In the genomic region with DNA sequence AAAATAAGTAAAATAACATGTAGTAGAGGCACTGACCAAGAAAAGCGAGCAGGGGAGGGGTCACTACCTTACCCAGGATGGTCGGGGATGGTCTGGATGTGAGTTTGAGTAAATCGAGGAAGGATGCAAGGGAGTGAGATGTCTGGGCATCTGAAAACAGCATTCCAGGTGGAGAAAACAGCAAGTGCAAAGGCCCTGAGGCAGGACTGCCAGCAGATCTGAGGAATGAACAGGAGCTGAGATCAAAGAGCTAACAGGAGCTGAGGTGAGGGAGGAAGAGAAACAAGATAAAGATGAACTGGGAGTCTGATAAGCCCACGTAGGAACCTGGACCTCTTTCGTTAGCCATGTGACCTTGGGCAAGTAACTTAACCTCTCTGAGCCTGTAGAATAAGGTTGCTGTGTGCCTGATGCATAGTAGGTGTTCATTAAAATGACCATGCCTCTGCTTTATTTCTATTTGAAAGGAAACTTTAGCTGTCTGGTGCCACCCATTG, we compare ENCODE assay signal across 27 cellular contexts. TPM values are rescaled to one million over a fixed set of nuclear protein-coding genes. Genes with fewer than 3 reads are reported as not detected.
DNase-seq lines count a peak whose midpoint lies in the region; ATAC-seq, FAIRE-seq and TF ChIP-seq lines count a peak whose summit lies in the region.
"Had no signal": no experiment of that assay in that cellular context is flagged by ENCODE, and none has a peak within 500 bp of the region (broad histone marks: within the 10 kb centered on the region; RNA-seq: fewer than 3 reads in every experiment).

No MANE protein-coding gene starts in this region.

- H4K5ac ChIP-seq in H1 (ENCODE audit: insufficient read length, low read depth, low read length), result no peak overlapping the region

- no peak overlapping the region for H2BK120ac ChIP-seq in H1 (replicated peaks; ENCODE audit: low read depth, low read length)
- no peak overlapping the region for H2BK120ac ChIP-seq in trophoblast cell (ENCODE audit: insufficient read depth, low read length, poor library complexity)

- 91% methylated on average over 5 of the region's 5 CpGs; no CpG with 5 or more reads in 1 of the 2 experiments for WGBS in H1 (ENCODE audit: extremely low coverage in 1 of 2, insufficient coverage in 1 of 2, insufficient read length in 1 of 2, insufficient replicate concordance in 2 of 2, low coverage in 1 of 2, low lambda C conversion rate in 2 of 2, missing lambda C conversion rate in 1 of 2), 2 experiments
- WGBS in trophoblast cell (ENCODE audit: extremely low coverage, insufficient coverage, insufficient read length), result no CpG with 5 or more reads among the region's 5 CpGs
- WGBS in smooth muscle cell (ENCODE audit: low lambda C conversion rate), result 92% methylated on average over 5 of the region's 5 CpGs

- H2AFZ ChIP-seq in H1 (ENCODE audit: low read length) (no peak overlapping the region), trophoblast cell (ENCODE audit: insufficient read depth, low read length, poor library complexity) (no peak overlapping the region), smooth muscle cell (ENCODE audit: low read depth) (no peak overlapping the region)

- CTCF ChIA-PET in HEK293 (lab: Yijun Ruan, JAX), result interaction anchor here (0.7 to 4.7 kb wide), 6 partner anchors 11 to 440 kb away, joined by 3 to 29 read pairs (median 7); a partner anchor contains a TSS
- CTCF ChIA-PET in H1 (lab: Charles Lee; ENCODE audit: partially characterized antibody), result interaction anchor here (0.6 to 7.8 kb wide), 11 partner anchors 11 to 443 kb away, joined by 3 to 120 read pairs (median 4); no protein-coding TSS in a partner anchor

- H3K27me3 ChIP-seq in H1 (replicated peaks in 1 of 4; ENCODE audit: control insufficient read depth in 3 of 4, extremely low read depth in 1 of 4, insufficient read depth in 3 of 4, low read length in 3 of 4) (peaks cover 0 to 6% (median 3%) of the 10 kb centered on the region in 4 experiments; a peak in 2 of 7 replicates), trophoblast cell (ENCODE audit: insufficient read depth, low read length) (no peaks in the 10 kb centered on the region), upper lobe of right lung (no peaks in the 10 kb centered on the region), smooth muscle cell (ENCODE audit: low read depth) (peaks cover 16% of the 10 kb centered on the region)
- H3K27me3 ChIP-seq: BE2C, BLaER1 had no signal

- H3K9ac ChIP-seq in H1 (replicated peaks in 1 of 4; ENCODE audit: extremely low read depth in 1 of 4, low read depth in 3 of 4, low read length in 3 of 4) (no peak overlapping the region), trophoblast cell (ENCODE audit: low read length) (no peak overlapping the region), smooth muscle cell (ENCODE audit: low read depth) (no peak overlapping the region)
- H3K9ac ChIP-seq: BLaER1 had no signal

- TF ChIP-seq CTCF in HEK293 (tag by site-specific recombination; IDR thresholded peaks at IDR 0.05) (no peak), H1 (IDR thresholded peaks at IDR 0.05; ENCODE audit: control extremely low read depth in 1 of 3, insufficient read depth in 1 of 3, low read depth in 1 of 3, low read length in 3 of 3) (no peak), upper lobe of right lung (IDR thresholded peaks at IDR 0.05) (no peak), smooth muscle cell (IDR thresholded peaks at IDR 0.05; ENCODE audit: borderline replicate concordance, insufficient read depth, poor library complexity, severe bottlenecking) (no peak)

- no peak overlapping the region for H3K4me2 ChIP-seq in H1 (ENCODE audit: insufficient read depth in 1 of 2, low read depth in 2 of 2, low read length in 2 of 2)
- H3K4me2 ChIP-seq in trophoblast cell (ENCODE audit: low read length), result no peak overlapping the region
- H3K4me2 ChIP-seq in smooth muscle cell, result no peak overlapping the region
- H3K4me2 ChIP-seq: BLaER1 had no signal

- no peak for TF ChIP-seq POLR2A in H1 (IDR thresholded peaks at IDR 0.05; ENCODE audit: control extremely low read depth in 1 of 2, low read depth in 2 of 2, low read length in 2 of 2)

- H3K23ac ChIP-seq in H1 (ENCODE audit: insufficient read length) (no peak overlapping the region), trophoblast cell (ENCODE audit: low read length) (no peak overlapping the region)

- no peaks in the 10 kb centered on the region for H3K79me1 ChIP-seq in H1 (ENCODE audit: low read depth, low read length)
- no peaks in the 10 kb centered on the region for H3K79me1 ChIP-seq in trophoblast cell (ENCODE audit: low read length)

- no peak overlapping the region for H2BK20ac ChIP-seq in H1 (ENCODE audit: low read length)

- H3K27ac ChIP-seq in HEK293 (ENCODE audit: extremely low read depth, low read depth, low read length) (no peak overlapping the region), H1 (ENCODE audit: low read depth, low read length) (no peak overlapping the region), trophoblast cell (ENCODE audit: low read depth, low read length) (no peak overlapping the region), upper lobe of right lung (no peak overlapping the region), smooth muscle cell (ENCODE audit: low read depth) (no peak overlapping the region)
- H3K27ac ChIP-seq: BLaER1 had no signal

- no peak for TF ChIP-seq RAD21 in H1 (IDR thresholded peaks at IDR 0.05 in 1 of 2, conservative IDR thresholded peaks at IDR 0.05 in 1 of 2; ENCODE audit: low read depth in 2 of 2, low read length in 2 of 2)

- H3K4me1 ChIP-seq in HEK293 (ENCODE audit: control insufficient read depth, insufficient read depth, low read length), result no peaks in the 10 kb centered on the region
- H3K4me1 ChIP-seq in H1 (replicated peaks in 1 of 4; ENCODE audit: control insufficient read depth in 3 of 4, insufficient read depth in 4 of 4, low read length in 3 of 4), result peaks cover 0 to 2% (median under 1%) of the 10 kb centered on the region in 4 experiments; a peak in 1 of 7 replicates
- H3K4me1 ChIP-seq in trophoblast cell (ENCODE audit: control insufficient read depth in 1 of 2, insufficient read depth in 2 of 2, low read length in 2 of 2), result peaks cover 5 to 9% of the 10 kb centered on the region in 2 experiments
- H3K4me1 ChIP-seq in upper lobe of right lung, result peaks cover 6% of the 10 kb centered on the region
- H3K4me1 ChIP-seq in smooth muscle cell (ENCODE audit: low read depth), result no peaks in the 10 kb centered on the region
- H3K4me1 ChIP-seq: BE2C had no signal

- H2AK5ac ChIP-seq in H1 (ENCODE audit: low read depth, low read length), result no peak overlapping the region
- H2AK5ac ChIP-seq in trophoblast cell (ENCODE audit: low read length), result no peak overlapping the region

- no peaks in the 10 kb centered on the region for H3F3A ChIP-seq in smooth muscle cell (ENCODE audit: low read depth)

- H4K91ac ChIP-seq in H1 (replicated peaks; ENCODE audit: insufficient read length, low read length) (no peak overlapping the region), trophoblast cell (ENCODE audit: low read depth, low read length) (no peak overlapping the region)

- H3K4me3 ChIP-seq in HEK293 (ENCODE audit: low read depth, low read length) (no peak overlapping the region), H1 (ENCODE audit: extremely low read depth in 1 of 4, insufficient read depth in 2 of 4, low read depth in 3 of 4, low read length in 4 of 4) (no peak overlapping the region), trophoblast cell (ENCODE audit: low read depth, low read length) (no peak overlapping the region), upper lobe of right lung (no peak overlapping the region), smooth muscle cell (no peak overlapping the region)
- H3K4me3 ChIP-seq: BLaER1, GM12878 had no signal

- ATAC-seq in upper lobe of right lung, result no peak
- ATAC-seq: GM12878 had no signal

- H4K8ac ChIP-seq in H1 (ENCODE audit: extremely low read depth, insufficient read depth, low read length), result no peak overlapping the region
- H4K8ac ChIP-seq in trophoblast cell (ENCODE audit: low read depth, low read length), result no peak overlapping the region

- H3K4ac ChIP-seq in H1 (replicated peaks; ENCODE audit: insufficient read length, low read depth, low read length) (no peak overlapping the region), trophoblast cell (ENCODE audit: low read depth, low read length) (no peak overlapping the region)

- no peak for FAIRE-seq in H1 (lab: Jason Lieb, UNC)
- FAIRE-seq: A204.1, GM12878, GM12892, GM18507 had no signal

- no peak overlapping the region for H4K12ac ChIP-seq in trophoblast cell (ENCODE audit: low read depth, low read length)

- H3K9me3 ChIP-seq in HEK293 (ENCODE audit: control insufficient read depth, insufficient read depth, low read depth, low read length) (no peaks in the 10 kb centered on the region), H1 (ENCODE audit: insufficient read depth in 2 of 2, low read depth in 1 of 2, low read length in 1 of 2) (no peaks in the 10 kb centered on the region), trophoblast cell (ENCODE audit: insufficient read depth, low read depth, low read length) (no peaks in the 10 kb centered on the region), upper lobe of right lung (no peaks in the 10 kb centered on the region), smooth muscle cell (replicated peaks; ENCODE audit: low read depth) (no peaks in the 10 kb centered on the region)
- H3K9me3 ChIP-seq: BE2C, BLaER1 had no signal

- H2BK5ac ChIP-seq in H1 (ENCODE audit: low read depth, low read length), result no peak overlapping the region
- H2BK5ac ChIP-seq in trophoblast cell (ENCODE audit: low read depth, low read length, poor library complexity), result no peak overlapping the region

- POLR2A ChIA-PET in HEK293 (lab: Yijun Ruan, JAX), result interaction anchor here (0.5 kb wide), 1 partner anchor 10 kb away, joined by 3 read pairs; no protein-coding TSS in a partner anchor
- POLR2A ChIA-PET in H1 (lab: Charles Lee; ENCODE audit: partially characterized antibody), result no interaction called here

- no peaks in the 10 kb centered on the region for H3K23me2 ChIP-seq in H1 (ENCODE audit: low read depth, low read length)

- H4K20me1 ChIP-seq in H1 (replicated peaks in 1 of 2; ENCODE audit: control insufficient read depth in 1 of 2, insufficient read depth in 2 of 2, low read length in 2 of 2), result no peaks in the 10 kb centered on the region
- H4K20me1 ChIP-seq in smooth muscle cell (ENCODE audit: low read depth), result no peaks in the 10 kb centered on the region
- H4K20me1 ChIP-seq: BLaER1 had no signal

- no peak overlapping the region for H3K18ac ChIP-seq in H1 (ENCODE audit: extremely low read depth, low read length)
- no peak overlapping the region for H3K18ac ChIP-seq in trophoblast cell (ENCODE audit: low read length)

- no peak for DNase-seq in H1 (ENCODE audit: low read depth in 1 of 2, low spot score in 2 of 2)
- DNase-seq in trophoblast cell, result peak; percentile 34 to 70
- no peak for DNase-seq in upper lobe of right lung
- DNase-seq in stimulated activated CD4-positive, alpha-beta T cell treated with anti-CD3 and anti-CD28 coated beads, Interleukin-4, amount 100 ng/mL, for 1 hour, result no peak
- no peak for DNase-seq in NCI-H774 (lab: John Stamatoyannopoulos, UW)
- no peak for DNase-seq in smooth muscle cell (lab: John Stamatoyannopoulos, UW; ENCODE audit: unreplicated experiment)
- DNase-seq: 8988T; ACHN; BE2C; C1 segment of cervical spinal cord; CD4-positive, alpha-beta memory T cell; CD4-positive, CD25-positive, alpha-beta regulatory T cell; CD8-positive, alpha-beta memory T cell; COR-L47; DMS 273 treated with DMSO at 0.1 percent for 48 hours; DMS153; DMS53; DMS79; DND-41; EL; GDM1 had no signal

- no peak overlapping the region for H3K56ac ChIP-seq in H1 (replicated peaks; ENCODE audit: insufficient read length, low read depth, low read length)

- TF ChIP-seq EP300 in H1 (IDR thresholded peaks at IDR 0.05; ENCODE audit: borderline replicate concordance in 1 of 2, low read depth in 2 of 2, low read length in 2 of 2), result no peak

- H3K14ac ChIP-seq in H1 (ENCODE audit: insufficient read length) (no peak overlapping the region), trophoblast cell (ENCODE audit: low read length) (no peak overlapping the region)

- no peak overlapping the region for H2BK12ac ChIP-seq in H1 (ENCODE audit: low read depth, low read length)
- H2BK12ac ChIP-seq in trophoblast cell (ENCODE audit: low read length), result no peak overlapping the region

- H2BK15ac ChIP-seq in H1 (ENCODE audit: low read length), result no peak overlapping the region

- no peaks in the 10 kb centered on the region for H3K79me2 ChIP-seq in H1 (ENCODE audit: control insufficient read depth in 1 of 2, insufficient read depth in 2 of 2, low read length in 2 of 2)
- no peaks in the 10 kb centered on the region for H3K79me2 ChIP-seq in trophoblast cell (ENCODE audit: control insufficient read depth, insufficient read depth, low read length, poor library complexity)
- H3K79me2 ChIP-seq in smooth muscle cell (ENCODE audit: low read depth), result no peaks in the 10 kb centered on the region

- intact Hi-C loops in upper lobe of right lung (cut with DNase I), result no loop called here

- H3K36me3 ChIP-seq in HEK293 (ENCODE audit: control insufficient read depth in 2 of 2, insufficient read depth in 1 of 2, low read length in 2 of 2) (no peaks in the 10 kb centered on the region), H1 (ENCODE audit: control insufficient read depth in 2 of 4, insufficient read depth in 4 of 4, low read length in 3 of 4) (no peaks in the 10 kb centered on the region), trophoblast cell (ENCODE audit: control insufficient read depth in 1 of 2, insufficient read depth in 2 of 2, low read length in 2 of 2) (no peaks in the 10 kb centered on the region), upper lobe of right lung (no peaks in the 10 kb centered on the region), smooth muscle cell (ENCODE audit: low read depth) (no peaks in the 10 kb centered on the region)
- H3K36me3 ChIP-seq: BE2C, BLaER1 had no signal

RNA-seq across cellular contexts. Expression of a gene that starts 31.2 kb away (rescaled TPM):
- 7.9 and 8.6 TPM in 2 replicates for total RNA-seq in H1 (2021; fragmentation: NEBNext Ultra II Directional; extraction: Animal tissue kit (Norgen Biotek cat#: 25700))
- polyA plus RNA-seq in H1 (2011; rRNA removed) (10.1 and 10.3 TPM in 2 replicates), smooth muscle cell (252 and 270 TPM in 2 replicates)
- polyA plus RNA-seq in H1 (2011; cell fraction: cytosol; rRNA removed), result 11.5 TPM
- polyA plus RNA-seq in H1 (2011; cell fraction: nucleus; rRNA removed), result 5.3 TPM
- 6.0 to 11.2 TPM (median 8.8 TPM) in 4 replicates for polyA plus RNA-seq in H1 (2012, experiment 1 of 2)
- 5.3 TPM for polyA plus RNA-seq in H1 (2012, experiment 2 of 2)
- polyA plus RNA-seq in H1 (2013, experiment 1 of 2), result 6.9 TPM
- 7.0 TPM for polyA plus RNA-seq in H1 (2013, experiment 2 of 2)
- polyA minus RNA-seq in H1 (2011; rRNA and poly(A)+ RNA removed), result 3.8 and 10.3 TPM in 2 replicates
- 6.8 TPM for polyA minus RNA-seq in H1 (2011; cell fraction: cytosol; rRNA and poly(A)+ RNA removed)
- 2.9 TPM for polyA minus RNA-seq in H1 (2011; cell fraction: nucleus; rRNA and poly(A)+ RNA removed)
- 0.61 and 1.0 TPM in 2 replicates for polyA plus RNA-seq in trophoblast cell (2013)
- total RNA-seq in upper lobe of right lung (144 TPM), smooth muscle cell (43.8 and 58.6 TPM in 2 replicates)

Comparison
In these comparisons a context has a peak if more than half of its experiments do, and no peak if none do; other contexts are left out.
1. DNase-seq: peak in trophoblast cell (2 of 2); none in H1 (0 of 2), upper lobe of right lung (single experiment), stimulated activated CD4-positive, alpha-beta T cell treated with anti-CD3 and anti-CD28 coated beads, Interleukin-4, amount 100 ng/mL, for 1 hour (single experiment), NCI-H774 (single experiment) and smooth muscle cell (single experiment).